In genomic region chrX:71493111-71493613, GRCh38 we compare ENCODE assay signal across 9 cellular contexts. TPM values are rescaled to one million over a fixed set of nuclear protein-coding genes. Genes with fewer than 3 reads are reported as not detected.
A peak's percentile ranks its signal among the peaks of the same experiment; 100 is the strongest.
DNase-seq lines count a peak whose midpoint lies in the region; ATAC-seq and TF ChIP-seq lines count a peak whose summit lies in the region.
"Had no signal": no experiment of that assay in that cellular context is flagged by ENCODE, and none has a peak within 500 bp of the region (broad histone marks: within the 10 kb centered on the region; RNA-seq: fewer than 3 reads in every experiment).

No MANE protein-coding gene starts in this region.

- H3K4me1 ChIP-seq in skeletal muscle tissue (ENCODE audit: control insufficient read depth in 3 of 3, insufficient read depth in 3 of 3, low read length in 3 of 3) = no peaks in the 10 kb centered on the region

- H3K27me3 ChIP-seq in skeletal muscle tissue (ENCODE audit: control insufficient read depth in 3 of 3, insufficient read depth in 3 of 3, low read length in 3 of 3) = no peaks in the 10 kb centered on the region

- H3K4me1 Mint-ChIP-seq in activated CD4-positive, alpha-beta memory T cell treated with anti-CD3 and anti-CD28 coated beads, Interleukin-2, amount 10 ng/mL, durations not matched to agents 7 days and 5 days = peaks cover 13% of the 10 kb centered on the region
- H3K4me1 Mint-ChIP-seq: nephron progenitor cell had no signal

- CTCF ChIA-PET in activated CD4-positive, alpha-beta memory T cell treated with anti-CD3 and anti-CD28 coated beads, Interleukin-2, amount 10 ng/mL, durations not matched to agents 7 days and 5 days (lab: Charles Lee) = no interaction called here
- CTCF ChIA-PET in RWPE1 (lab: Yijun Ruan, JAX) = no interaction called here

- intact Hi-C loops in Right ventricle myocardium superior (cut with DNase I) = no loop called here

- no peaks in the 10 kb centered on the region for H3K36me3 ChIP-seq in skeletal muscle tissue (ENCODE audit: control insufficient read depth in 3 of 3, insufficient read depth in 3 of 3, low read length in 3 of 3)

- H3K9ac ChIP-seq in skeletal muscle tissue (ENCODE audit: low read depth in 1 of 3, low read length in 3 of 3) = peak overlapping the region in 1 of 3 donors; percentile 50

- H3K27me3 Mint-ChIP-seq in activated CD4-positive, alpha-beta memory T cell treated with anti-CD3 and anti-CD28 coated beads, Interleukin-2, amount 10 ng/mL, durations not matched to agents 7 days and 5 days = no peaks in the 10 kb centered on the region

- peaks cover 2% of the 10 kb centered on the region for H3K9me3 Mint-ChIP-seq in activated CD4-positive, alpha-beta memory T cell treated with anti-CD3 and anti-CD28 coated beads, Interleukin-2, amount 10 ng/mL, durations not matched to agents 7 days and 5 days

- H3K4me3 Mint-ChIP-seq in activated CD4-positive, alpha-beta memory T cell treated with anti-CD3 and anti-CD28 coated beads, Interleukin-2, amount 10 ng/mL, durations not matched to agents 7 days and 5 days = peak overlapping the region; percentile 75
- H3K4me3 Mint-ChIP-seq: nephron progenitor cell had no signal

- H3K4me3 ChIP-seq in GM12865 (ENCODE audit: low read depth, low read length) = peak overlapping the region; percentile 66
- peak overlapping the region; percentile 48 to 80 (median 78) for H3K4me3 ChIP-seq in skeletal muscle tissue (ENCODE audit: low read length in 3 of 3)

- TF ChIP-seq CTCF in GM12865 (IDR thresholded peaks at IDR 0.05; ENCODE audit: insufficient read depth, low read depth, low read length, missing control alignments) = no peak
- TF ChIP-seq CTCF in RWPE1 (conservative IDR thresholded peaks at IDR 0.05; ENCODE audit: low read depth) = no peak

- H3K36me3 Mint-ChIP-seq in activated CD4-positive, alpha-beta memory T cell treated with anti-CD3 and anti-CD28 coated beads, Interleukin-2, amount 10 ng/mL, durations not matched to agents 7 days and 5 days (ENCODE audit: low read depth) = no peaks in the 10 kb centered on the region

- H3K27ac ChIP-seq in skeletal muscle tissue (ENCODE audit: low read depth, low read length) (no peak overlapping the region), RWPE1 (no peak overlapping the region)

- peak; percentile 50 for ATAC-seq in Right ventricle myocardium superior (ENCODE audit: poor library complexity)
- ATAC-seq in GM21737 (IDR thresholded peaks at IDR 0.05; ENCODE audit: unreplicated experiment) = no peak
- no peak for ATAC-seq in GM21717 (IDR thresholded peaks at IDR 0.05; ENCODE audit: unreplicated experiment)

- H3K9me3 ChIP-seq in skeletal muscle tissue (ENCODE audit: control insufficient read depth in 3 of 3, low read length in 3 of 3) = no peaks in the 10 kb centered on the region

- no peak overlapping the region for H3K27ac Mint-ChIP-seq in activated CD4-positive, alpha-beta memory T cell treated with anti-CD3 and anti-CD28 coated beads, Interleukin-2, amount 10 ng/mL, durations not matched to agents 7 days and 5 days
- H3K27ac Mint-ChIP-seq: nephron progenitor cell had no signal

- DNase-seq in GM12865 (ENCODE audit: low read depth) = no peak
- DNase-seq in activated CD4-positive, alpha-beta memory T cell treated with anti-CD3 and anti-CD28 coated beads, Interleukin-2, amount 10 ng/mL, durations not matched to agents 7 days and 5 days = no peak
- no peak for DNase-seq in Right ventricle myocardium superior
- no peak for DNase-seq in RWPE1 (ENCODE audit: low spot score)
- DNase-seq in effector CD4-positive, alpha-beta T cell = no peak
- DNase-seq: nephron progenitor cell had no signal

- POLR2A ChIA-PET in activated CD4-positive, alpha-beta memory T cell treated with anti-CD3 and anti-CD28 coated beads, Interleukin-2, amount 10 ng/mL, durations not matched to agents 7 days and 5 days (lab: Charles Lee) = interaction anchor here (1.0 to 3.5 kb wide), 3 partner anchors 40 to 127 kb away, joined by 3 to 48 read pairs (median 13); partner anchors contain the start of genes OGT and TAF1
- POLR2A ChIA-PET in RWPE1 (lab: Yijun Ruan, JAX; ENCODE audit: low non-redundant PET) = no interaction called here

RNA-seq across cellular contexts. Expression of gene OGT, which starts 39.7 kb away (rescaled TPM):
- total RNA-seq in activated CD4-positive, alpha-beta memory T cell treated with anti-CD3 and anti-CD28 coated beads, Interleukin-2, amount 10 ng/mL, durations not matched to agents 7 days and 5 days = 100 to 1,000 TPM; 360 to 382 TPM
- total RNA-seq in Right ventricle myocardium superior = 72.7 TPM
- total RNA-seq in skeletal muscle tissue = 123 TPM
